27 cellular contexts compared by ENCODE assay signal in the genomic region with DNA sequence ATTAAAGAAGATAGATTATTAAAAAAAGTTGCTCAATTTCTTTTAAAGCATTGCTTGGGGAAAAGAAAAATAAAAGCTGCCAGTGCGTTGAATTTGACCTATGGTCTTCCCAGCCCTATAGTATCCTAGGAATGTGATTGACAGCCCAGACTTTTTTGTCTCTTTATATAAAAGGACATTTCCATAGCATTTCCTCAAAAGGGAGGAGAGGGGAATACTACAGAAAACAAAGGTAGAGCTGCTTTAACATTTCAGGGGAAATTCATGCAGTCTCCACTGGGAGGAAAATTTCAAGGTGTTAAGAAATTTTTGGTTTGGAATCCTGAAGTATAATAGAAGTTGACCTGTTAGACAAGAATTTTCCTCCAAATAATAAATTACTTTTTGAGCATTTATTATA. TPM values are rescaled to one million over a fixed set of nuclear protein-coding genes. Genes with fewer than 3 reads are reported as not detected.
"Had no signal": no experiment of that assay in that cellular context is flagged by ENCODE, and none has a peak within 500 bp of the region (broad histone marks: within the 10 kb centered on the region; RNA-seq: fewer than 3 reads in every experiment).

No MANE protein-coding gene starts in this region.

- H3K9me3 Mint-ChIP-seq: naive thymus-derived CD8-positive, alpha-beta T cell; natural killer cell treated with Interleukin-12 subunit alpha and Interleukin-12 subunit beta and Interleukin-15 and Interleukin-18, amount 100 ng/mL, for 72 hours; neural crest cell; stimulated activated naive B cell treated with anti-CD40 and anti-IgM and Interleukin-4, amounts not matched to agents 10 μg/mL and 1 μg/mL and 100 μg/mL, for 72 hours; stimulated activated naive CD8-positive, alpha-beta T cell treated with anti-CD3 and anti-CD28 coated beads, Interleukin-15, Interleukin-2, amounts not matched to agents 100 ng/mL and 50 ng/mL, for 24 hours; type B pancreatic cell had no signal

- H3K4me3 Mint-ChIP-seq: naive thymus-derived CD8-positive, alpha-beta T cell; natural killer cell treated with Interleukin-12 subunit alpha and Interleukin-12 subunit beta and Interleukin-15 and Interleukin-18, amount 100 ng/mL, for 72 hours; nephron progenitor cell; neural crest cell; stimulated activated naive B cell treated with anti-CD40 and anti-IgM and Interleukin-4, amounts not matched to agents 10 μg/mL and 1 μg/mL and 100 μg/mL, for 72 hours; stimulated activated naive CD8-positive, alpha-beta T cell treated with anti-CD3 and anti-CD28 coated beads, Interleukin-15, Interleukin-2, amounts not matched to agents 100 ng/mL and 50 ng/mL, for 24 hours; type B pancreatic cell had no signal

- H3K36me3 Mint-ChIP-seq: naive thymus-derived CD8-positive, alpha-beta T cell; natural killer cell treated with Interleukin-12 subunit alpha and Interleukin-12 subunit beta and Interleukin-15 and Interleukin-18, amount 100 ng/mL, for 72 hours; stimulated activated naive B cell treated with anti-CD40 and anti-IgM and Interleukin-4, amounts not matched to agents 10 μg/mL and 1 μg/mL and 100 μg/mL, for 72 hours; type B pancreatic cell had no signal

- H3K36me3 ChIP-seq: neutrophil, pancreas, prostate gland, right atrium auricular region, spleen, stomach, thoracic aorta, tibial artery, transverse colon, upper lobe of right lung, uterus had no signal

- H3K4me1 ChIP-seq: pancreas, prostate gland, right atrium auricular region, spleen, stomach, tibial artery, transverse colon, upper lobe of right lung, uterus had no signal

- H3K27ac ChIP-seq: neutrophil, pancreas, prostate gland, right atrium auricular region, skin epidermis, spleen, stomach, thoracic aorta, tibial artery, transverse colon, upper lobe of right lung, uterus had no signal

- H3K4me3 ChIP-seq: pancreas, prostate gland, right atrium auricular region, skin epidermis, smooth muscle cell, spleen, stomach, thoracic aorta, tibial artery, transverse colon, upper lobe of right lung, uterus had no signal

- H3K9me3 ChIP-seq: neutrophil, pancreas, prostate gland, right atrium auricular region, spleen, stomach, thoracic aorta, tibial artery, transverse colon, upper lobe of right lung, uterus had no signal

- H3K27ac Mint-ChIP-seq: natural killer cell treated with Interleukin-12 subunit alpha and Interleukin-12 subunit beta and Interleukin-15 and Interleukin-18, amount 100 ng/mL, for 72 hours; nephron progenitor cell; stimulated activated naive B cell treated with anti-CD40 and anti-IgM and Interleukin-4, amounts not matched to agents 10 μg/mL and 1 μg/mL and 100 μg/mL, for 72 hours; stimulated activated naive CD8-positive, alpha-beta T cell treated with anti-CD3 and anti-CD28 coated beads, Interleukin-15, Interleukin-2, amounts not matched to agents 100 ng/mL and 50 ng/mL, for 24 hours; type B pancreatic cell had no signal

- H3K4me2 ChIP-seq: smooth muscle cell had no signal

- H3K27me3 ChIP-seq: neutrophil, pancreas, right atrium auricular region, spleen, stomach, tibial artery, transverse colon, upper lobe of right lung, uterus had no signal

- H3K27me3 Mint-ChIP-seq: stimulated activated naive CD8-positive, alpha-beta T cell treated with anti-CD3 and anti-CD28 coated beads, Interleukin-15, Interleukin-2, amounts not matched to agents 100 ng/mL and 50 ng/mL, for 24 hours; type B pancreatic cell had no signal

RNA-seq across cellular contexts. Expression of a gene that starts 17.9 kb away (rescaled TPM):
- total RNA-seq: naive thymus-derived CD8-positive, alpha-beta T cell; natural killer cell treated with Interleukin-12 subunit alpha and Interleukin-12 subunit beta and Interleukin-15 and Interleukin-18, amount 100 ng/mL, for 72 hours; neural crest cell; omental fat pad; osteocyte; pancreas; posterior vena cava; prostate gland; pulmonary artery endothelial cell; right atrium auricular region; sciatic nerve; smooth muscle cell; spleen; stomach; subcutaneous adipose tissue; thoracic aorta; transverse colon; upper lobe of right lung; urinary bladder; uterus had no signal
- polyA plus RNA-seq: naive thymus-derived CD8-positive, alpha-beta T cell; pancreas; smooth muscle cell; spleen; stomach; urinary bladder had no signal
